8 cellular contexts compared by ENCODE assay signal in the genomic region with DNA sequence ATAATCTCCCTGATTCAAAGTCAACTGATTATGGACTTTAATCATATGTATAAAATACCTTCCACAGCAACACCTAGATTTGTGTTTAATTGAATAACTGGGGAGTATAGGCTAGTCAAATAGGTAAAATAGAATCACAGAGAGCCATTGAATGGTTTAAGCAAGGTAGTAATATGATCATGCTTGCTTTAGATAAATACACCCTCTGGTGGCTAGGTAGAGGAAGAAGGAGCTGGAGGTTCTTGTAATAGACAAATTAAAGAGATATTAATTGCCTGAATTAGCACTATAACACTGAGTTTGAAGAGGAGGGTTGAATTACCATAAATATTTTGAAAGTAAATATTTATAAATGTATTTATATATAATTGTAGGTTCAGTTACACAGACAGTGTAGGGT. TPM values are rescaled to one million over a fixed set of nuclear protein-coding genes. Genes with fewer than 3 reads are reported as not detected.
DNase-seq lines count a peak whose midpoint lies in the region; ATAC-seq and TF ChIP-seq lines count a peak whose summit lies in the region.

No MANE protein-coding gene starts in this region.

- no peak overlapping the region for H3K4me3 ChIP-seq in neural cell (ENCODE audit: low read length)

- no peaks in the 10 kb centered on the region for H4K20me1 ChIP-seq in H9 (ENCODE audit: control insufficient read depth, insufficient read depth, insufficient read length)
- no peaks in the 10 kb centered on the region for H4K20me1 ChIP-seq in neural cell (ENCODE audit: insufficient read depth)

- H3K4me2 ChIP-seq in H9 (ENCODE audit: insufficient read depth, insufficient read length, low read length) (no peak overlapping the region), neural cell (ENCODE audit: low read length) (no peak overlapping the region)

- H2BK5ac ChIP-seq in H9 (ENCODE audit: insufficient read length, low read length): no peak overlapping the region

- H3K27me3 ChIP-seq in H9 (ENCODE audit: insufficient read depth, low read length) (no peaks in the 10 kb centered on the region), neural cell (ENCODE audit: insufficient read depth, low read depth, low read length) (no peaks in the 10 kb centered on the region)

- H3K23me2 ChIP-seq in H9 (ENCODE audit: insufficient read length, low read depth, low read length, poor library complexity, severe bottlenecking): no peaks in the 10 kb centered on the region

- H3K27ac ChIP-seq in H9 (ENCODE audit: insufficient read length, low read depth, low read length) (no peak overlapping the region), neural cell (ENCODE audit: low read length) (no peak overlapping the region)

- H3K14ac ChIP-seq in H9 (ENCODE audit: insufficient read depth, low read length): no peak overlapping the region

- no peaks in the 10 kb centered on the region; the same call in none of the 2 replicates for H3K27me3 Mint-ChIP-seq in H9 (ENCODE audit: low read depth)
- no peaks in the 10 kb centered on the region for H3K27me3 Mint-ChIP-seq in activated T-cell treated with anti-CD3 and anti-CD28 coated beads, Interleukin-2, amount 50 U/mL, for 72 hours (ENCODE audit: low read depth)

- no peaks in the 10 kb centered on the region for H3K79me1 ChIP-seq in H9 (ENCODE audit: insufficient read depth, low read depth, low read length, poor library complexity, severe bottlenecking)

- no peak overlapping the region for H4K5ac ChIP-seq in H9 (ENCODE audit: insufficient read length, low read depth, low read length)

- H2AFZ ChIP-seq in H9 (ENCODE audit: low read length) (no peak overlapping the region), neural cell (ENCODE audit: low read depth, low read length) (no peak overlapping the region)

- no peak overlapping the region for H3T11ph ChIP-seq in H9 (ENCODE audit: low read length)

- no peaks in the 10 kb centered on the region for H3K9me3 Mint-ChIP-seq in H9
- peaks cover 3 to 5% of the 10 kb centered on the region in 2 donors for H3K9me3 Mint-ChIP-seq in activated T-cell treated with anti-CD3 and anti-CD28 coated beads, Interleukin-2, amount 50 U/mL, for 72 hours

- H3K36me3 Mint-ChIP-seq in H9 (ENCODE audit: insufficient read depth in 1 of 3, low read depth in 3 of 3): no peaks in the 10 kb centered on the region
- H3K36me3 Mint-ChIP-seq in activated T-cell treated with anti-CD3 and anti-CD28 coated beads, Interleukin-2, amount 50 U/mL, for 72 hours (ENCODE audit: insufficient read depth in 2 of 2): no peaks in the 10 kb centered on the region

- H3K9ac ChIP-seq in H9 (ENCODE audit: extremely low read depth, insufficient read length, low read length) (no peak overlapping the region), neural cell (ENCODE audit: low read length) (no peak overlapping the region)

- ATAC-seq in GM18861 (IDR thresholded peaks at IDR 0.05; ENCODE audit: unreplicated experiment): no peak
- ATAC-seq in activated T-cell treated with anti-CD3 and anti-CD28 coated beads, Interleukin-2, amount 50 U/mL, for 72 hours (replicated peaks in 1 of 2): no peak
- no peak for ATAC-seq in HG03521 (IDR thresholded peaks at IDR 0.05; ENCODE audit: unreplicated experiment)

- H3K18ac ChIP-seq in H9 (ENCODE audit: insufficient read length, low read depth, low read length): no peak overlapping the region

- H2BK20ac ChIP-seq in H9 (ENCODE audit: low read depth, low read length, poor library complexity, severe bottlenecking): no peak overlapping the region

- H2BK12ac ChIP-seq in H9 (ENCODE audit: insufficient read length, low read depth, low read length): no peak overlapping the region

- H3K79me2 ChIP-seq in H9 (ENCODE audit: insufficient read depth, low read length) (no peaks in the 10 kb centered on the region), neural cell (replicated peaks; ENCODE audit: insufficient read depth, low read length) (no peaks in the 10 kb centered on the region)

- no peak overlapping the region for H3K4me3 Mint-ChIP-seq in H9
- no peak overlapping the region for H3K4me3 Mint-ChIP-seq in activated T-cell treated with anti-CD3 and anti-CD28 coated beads, Interleukin-2, amount 50 U/mL, for 72 hours

- no peak overlapping the region for H4K8ac ChIP-seq in H9 (replicated peaks; ENCODE audit: insufficient read length, low read depth, low read length)

- peak; percentile 65 for TF ChIP-seq CTCF in H9 (conservative IDR thresholded peaks at IDR 0.05)
- TF ChIP-seq CTCF in neural cell (IDR thresholded peaks at IDR 0.05; ENCODE audit: poor library complexity, severe bottlenecking): peak; percentile 35

- H3K4ac ChIP-seq in H9 (ENCODE audit: low read depth, low read length): no peak overlapping the region

- no peaks in the 10 kb centered on the region for H3F3A ChIP-seq in neural cell (ENCODE audit: insufficient read depth, low read length, poor library complexity, severe bottlenecking)

- peak; percentile 36 for TF ChIP-seq RAD21 in neural cell (conservative IDR thresholded peaks at IDR 0.05)

- H2BK120ac ChIP-seq in H9 (ENCODE audit: low read depth, low read length, poor library complexity, severe bottlenecking): no peak overlapping the region

- TF ChIP-seq EP300 in neural cell (conservative IDR thresholded peaks at IDR 0.05; ENCODE audit: poor library complexity, severe bottlenecking): no peak

- H3K23ac ChIP-seq in H9 (ENCODE audit: insufficient read length, low read depth, low read length): no peak overlapping the region

- no peaks in the 10 kb centered on the region for H3K4me1 ChIP-seq in H9 (ENCODE audit: insufficient read depth, low read length)

- H3K9me3 ChIP-seq in H9 (ENCODE audit: control insufficient read depth, low read depth, low read length) (no peaks in the 10 kb centered on the region), neural cell (ENCODE audit: low read length) (no peaks in the 10 kb centered on the region)

- H2AK5ac ChIP-seq in H9 (ENCODE audit: insufficient read length, low read length): no peak overlapping the region

- no peak overlapping the region for H3K56ac ChIP-seq in H9 (ENCODE audit: insufficient read length, low read depth, low read length)

- no peak overlapping the region for H4K91ac ChIP-seq in H9 (ENCODE audit: insufficient read length, low read depth, low read length)

- H3K27ac Mint-ChIP-seq in H9: no peak overlapping the region
- no peak overlapping the region for H3K27ac Mint-ChIP-seq in activated T-cell treated with anti-CD3 and anti-CD28 coated beads, Interleukin-2, amount 50 U/mL, for 72 hours

- no peaks in the 10 kb centered on the region for H3K4me1 Mint-ChIP-seq in H9
- H3K4me1 Mint-ChIP-seq in activated T-cell treated with anti-CD3 and anti-CD28 coated beads, Interleukin-2, amount 50 U/mL, for 72 hours (ENCODE audit: low read depth): no peaks in the 10 kb centered on the region

- no peaks in the 10 kb centered on the region for H3K36me3 ChIP-seq in neural cell (ENCODE audit: insufficient read depth, low read length)

- no peak overlapping the region for H2BK15ac ChIP-seq in H9 (ENCODE audit: low read depth, low read length)

- no peaks in the 10 kb centered on the region for H3K9me2 ChIP-seq in neural cell (ENCODE audit: insufficient read depth, low read length)

- DNase-seq in H9: no peak
- DNase-seq in NCI-H2171 treated with DMSO at 0.1 percent for 48 hours (lab: John Stamatoyannopoulos, UW): peak; percentile 62
- DNase-seq in dermis blood vessel endothelial cell: peak; percentile 57
- DNase-seq in stimulated activated CD4-positive, alpha-beta T cell treated with anti-CD3 and anti-CD28 coated beads, Interleukin-4, amount 100 ng/mL, for 4 hours: no peak
- DNase-seq in activated T-cell treated with anti-CD3 and anti-CD28 coated beads, Interleukin-2, amount 50 U/mL, for 72 hours: no peak

TF ChIP-seq in neural cell, 6 proteins besides CTCF, POLR2A, EP300 and RAD21:
- TF ChIP-seq TAF1 (IDR thresholded peaks at IDR 0.05; ENCODE audit: low read depth) (no peak), SMC3 (conservative IDR thresholded peaks at IDR 0.05; ENCODE audit: poor library complexity) (peak; percentile 48)
- TF ChIP-seq, protein P1, sequence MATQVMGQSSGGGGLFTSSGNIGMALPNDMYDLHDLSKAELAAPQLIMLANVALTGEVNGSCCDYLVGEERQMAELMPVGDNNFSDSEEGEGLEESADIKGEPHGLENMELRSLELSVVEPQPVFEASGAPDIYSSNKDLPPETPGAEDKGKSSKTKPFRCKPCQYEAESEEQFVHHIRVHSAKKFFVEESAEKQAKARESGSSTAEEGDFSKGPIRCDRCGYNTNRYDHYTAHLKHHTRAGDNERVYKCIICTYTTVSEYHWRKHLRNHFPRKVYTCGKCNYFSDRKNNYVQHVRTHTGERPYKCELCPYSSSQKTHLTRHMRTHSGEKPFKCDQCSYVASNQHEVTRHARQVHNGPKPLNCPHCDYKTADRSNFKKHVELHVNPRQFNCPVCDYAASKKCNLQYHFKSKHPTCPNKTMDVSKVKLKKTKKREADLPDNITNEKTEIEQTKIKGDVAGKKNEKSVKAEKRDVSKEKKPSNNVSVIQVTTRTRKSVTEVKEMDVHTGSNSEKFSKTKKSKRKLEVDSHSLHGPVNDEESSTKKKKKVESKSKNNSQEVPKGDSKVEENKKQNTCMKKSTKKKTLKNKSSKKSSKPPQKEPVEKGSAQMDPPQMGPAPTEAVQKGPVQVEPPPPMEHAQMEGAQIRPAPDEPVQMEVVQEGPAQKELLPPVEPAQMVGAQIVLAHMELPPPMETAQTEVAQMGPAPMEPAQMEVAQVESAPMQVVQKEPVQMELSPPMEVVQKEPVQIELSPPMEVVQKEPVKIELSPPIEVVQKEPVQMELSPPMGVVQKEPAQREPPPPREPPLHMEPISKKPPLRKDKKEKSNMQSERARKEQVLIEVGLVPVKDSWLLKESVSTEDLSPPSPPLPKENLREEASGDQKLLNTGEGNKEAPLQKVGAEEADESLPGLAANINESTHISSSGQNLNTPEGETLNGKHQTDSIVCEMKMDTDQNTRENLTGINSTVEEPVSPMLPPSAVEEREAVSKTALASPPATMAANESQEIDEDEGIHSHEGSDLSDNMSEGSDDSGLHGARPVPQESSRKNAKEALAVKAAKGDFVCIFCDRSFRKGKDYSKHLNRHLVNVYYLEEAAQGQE (IDR thresholded peaks at IDR 0.05; ENCODE audit: borderline replicate concordance): no peak

RNA-seq across cellular contexts. Expression of a gene that starts 40.3 kb away (rescaled TPM):
- total RNA-seq in H9 (2021) (not detected in 2 replicates), dermis blood vessel endothelial cell (0.65 and 0.85 TPM in 2 replicates)
- polyA plus RNA-seq in neural cell: 8.0 and 8.9 TPM in 2 replicates
- polyA minus RNA-seq in neural cell: 5.4 and 5.8 TPM in 2 replicates
- total RNA-seq in activated T-cell treated with anti-CD3 and anti-CD28 coated beads, Interleukin-2, amount 50 U/mL, for 72 hours: 1 to 10 TPM in 1 of 2 donors, under 1 TPM in 1; 0.72 to 1.0 TPM

Comparison
In these comparisons a context has a peak if more than half of its experiments do, and no peak if none do; other contexts are left out.
1. DNase-seq: peak in NCI-H2171 treated with DMSO at 0.1 percent for 48 hours (single experiment) and dermis blood vessel endothelial cell (single experiment); none in H9 (single experiment), stimulated activated CD4-positive, alpha-beta T cell treated with anti-CD3 and anti-CD28 coated beads, Interleukin-4, amount 100 ng/mL, for 4 hours (0 of 2) and activated T-cell treated with anti-CD3 and anti-CD28 coated beads, Interleukin-2, amount 50 U/mL, for 72 hours (0 of 2).